Comparison of ENCODE assay signal across 1 cellular context in the genomic region with DNA sequence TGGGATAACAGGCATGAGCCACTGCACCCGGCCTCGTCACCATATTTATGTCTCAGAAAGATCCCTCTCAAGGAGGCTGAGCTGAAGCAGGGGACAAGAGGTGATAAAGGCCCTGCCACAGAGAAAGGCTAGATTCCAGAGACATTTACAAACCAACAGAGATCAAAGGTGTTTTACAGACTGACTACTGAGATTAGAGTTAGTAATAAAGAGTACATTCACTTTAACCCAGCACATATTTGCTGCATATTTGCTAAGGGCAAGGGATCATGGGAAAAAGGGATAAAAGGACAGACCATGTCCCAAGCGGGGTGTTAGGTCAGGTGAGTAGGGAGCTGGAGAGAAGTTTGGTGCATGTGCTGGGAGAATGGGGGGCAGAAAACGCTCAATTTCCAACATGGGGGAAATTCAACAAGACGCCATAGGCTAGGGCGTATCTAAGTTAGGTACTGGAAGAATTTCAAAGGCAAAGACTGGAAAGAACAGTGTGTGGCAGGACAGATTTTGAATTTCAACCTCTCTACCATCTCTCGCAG.
TF ChIP-seq lines count a peak whose summit lies in the region.

No MANE protein-coding gene starts in this region.

TF ChIP-seq in K562, 482 proteins besides CTCF, POLR2A, EP300 and RAD21 (continued from another document):
- TF ChIP-seq, protein P1, sequence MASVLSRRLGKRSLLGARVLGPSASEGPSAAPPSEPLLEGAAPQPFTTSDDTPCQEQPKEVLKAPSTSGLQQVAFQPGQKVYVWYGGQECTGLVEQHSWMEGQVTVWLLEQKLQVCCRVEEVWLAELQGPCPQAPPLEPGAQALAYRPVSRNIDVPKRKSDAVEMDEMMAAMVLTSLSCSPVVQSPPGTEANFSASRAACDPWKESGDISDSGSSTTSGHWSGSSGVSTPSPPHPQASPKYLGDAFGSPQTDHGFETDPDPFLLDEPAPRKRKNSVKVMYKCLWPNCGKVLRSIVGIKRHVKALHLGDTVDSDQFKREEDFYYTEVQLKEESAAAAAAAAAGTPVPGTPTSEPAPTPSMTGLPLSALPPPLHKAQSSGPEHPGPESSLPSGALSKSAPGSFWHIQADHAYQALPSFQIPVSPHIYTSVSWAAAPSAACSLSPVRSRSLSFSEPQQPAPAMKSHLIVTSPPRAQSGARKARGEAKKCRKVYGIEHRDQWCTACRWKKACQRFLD (CRISPR knock-in tag; IDR thresholded peaks at IDR 0.05): 0 out of 2 replicates have a peak, but pooled peaks have one; percentile 26
- no peak for TF ChIP-seq BCL6 (CRISPR knock-in tag; IDR thresholded peaks at IDR 0.05)
- no peak for TF ChIP-seq MTA2 (IDR thresholded peaks at IDR 0.05; ENCODE audit: low read depth)
TF ChIP-seq in K562: peak in this region for 1.
